ENCODE assay signal across 8 cellular contexts in genomic region chr1:58573705-58574591, GRCh38. TPM values are rescaled to one million over a fixed set of nuclear protein-coding genes. Genes with fewer than 3 reads are reported as not detected.
A peak's percentile ranks its signal among the peaks of the same experiment; 100 is the strongest.
DNase-seq lines count a peak whose midpoint lies in the region; ATAC-seq and TF ChIP-seq lines count a peak whose summit lies in the region.

No MANE protein-coding gene starts in this region.

- H3K9me3 ChIP-seq in mucosa of descending colon = no peaks in the 10 kb centered on the region

- POLR2A ChIA-PET in activated CD4-positive, alpha-beta T cell treated with anti-CD3 and anti-CD28 coated beads, Interleukin-2, amount 10 ng/mL, durations not matched to agents 7 days and 5 days (lab: Charles Lee) = interaction anchor here (0.6 kb wide), 1 partner anchor 358 kb away, joined by 3 read pairs; no protein-coding TSS in a partner anchor

- peak; percentile 49 for DNase-seq in activated CD4-positive, alpha-beta T cell treated with anti-CD3 and anti-CD28 coated beads, Interleukin-2, amount 10 ng/mL, durations not matched to agents 7 days and 5 days
- no peak for DNase-seq in natural killer cell
- no peak for DNase-seq in NCI-H1105 treated with DMSO at 0.1 percent for 48 hours (lab: John Stamatoyannopoulos, UW)
- DNase-seq in sciatic nerve (ENCODE audit: low spot score) = no peak
- DNase-seq in mucosa of descending colon = no peak
- no peak for DNase-seq in left ventricle myocardium superior

- TF ChIP-seq CTCF in natural killer cell (IDR thresholded peaks at IDR 0.05) = no peak
- TF ChIP-seq CTCF in mucosa of descending colon (IDR thresholded peaks at IDR 0.05) = no peak

- intact Hi-C loops in natural killer cell (cut with micrococcal nuclease) = no loop called here
- intact Hi-C loops in sciatic nerve (cut with DNase I) = no loop called here
- intact Hi-C loops in mucosa of descending colon (cut with DNase I, micrococcal nuclease) = no loop called here
- intact Hi-C loops in left ventricle myocardium superior (cut with micrococcal nuclease) = no loop called here

- H3K4me3 ChIP-seq in mucosa of descending colon = no peak overlapping the region

- no peak overlapping the region for H3K4me3 Mint-ChIP-seq in activated CD4-positive, alpha-beta T cell treated with anti-CD3 and anti-CD28 coated beads, Interleukin-2, amount 10 ng/mL, durations not matched to agents 7 days and 5 days
- H3K4me3 Mint-ChIP-seq in natural killer cell = no peak overlapping the region

- peaks cover 36% of the 10 kb centered on the region for H3K4me1 Mint-ChIP-seq in activated CD4-positive, alpha-beta T cell treated with anti-CD3 and anti-CD28 coated beads, Interleukin-2, amount 10 ng/mL, durations not matched to agents 7 days and 5 days
- peaks cover 6 to 16% of the 10 kb centered on the region in 2 donors for H3K4me1 Mint-ChIP-seq in natural killer cell

- H3K36me3 ChIP-seq in mucosa of descending colon (ENCODE audit: low read depth) = no peaks in the 10 kb centered on the region

- no peaks in the 10 kb centered on the region for H3K9me3 Mint-ChIP-seq in activated CD4-positive, alpha-beta T cell treated with anti-CD3 and anti-CD28 coated beads, Interleukin-2, amount 10 ng/mL, durations not matched to agents 7 days and 5 days
- H3K9me3 Mint-ChIP-seq in natural killer cell = no peaks in the 10 kb centered on the region

- CTCF ChIA-PET in activated CD4-positive, alpha-beta T cell treated with anti-CD3 and anti-CD28 coated beads, Interleukin-2, amount 10 ng/mL, durations not matched to agents 7 days and 5 days (lab: Charles Lee) = no interaction called here

- H3K4me1 ChIP-seq in mucosa of descending colon (ENCODE audit: low read depth) = peaks cover 13% of the 10 kb centered on the region

- H3K36me3 Mint-ChIP-seq in activated CD4-positive, alpha-beta T cell treated with anti-CD3 and anti-CD28 coated beads, Interleukin-2, amount 10 ng/mL, durations not matched to agents 7 days and 5 days (ENCODE audit: low read depth) = no peaks in the 10 kb centered on the region
- H3K36me3 Mint-ChIP-seq in natural killer cell = no peaks in the 10 kb centered on the region

- H3K27me3 Mint-ChIP-seq in activated CD4-positive, alpha-beta T cell treated with anti-CD3 and anti-CD28 coated beads, Interleukin-2, amount 10 ng/mL, durations not matched to agents 7 days and 5 days = peaks cover 81% of the 10 kb centered on the region
- peaks cover 50 to 70% of the 10 kb centered on the region in 2 donors for H3K27me3 Mint-ChIP-seq in natural killer cell (ENCODE audit: low read depth in 2 of 2)

- ATAC-seq in GM19043 (IDR thresholded peaks at IDR 0.05; ENCODE audit: low read depth, unreplicated experiment) (peak; percentile 96), HG02973 (IDR thresholded peaks at IDR 0.05; ENCODE audit: unreplicated experiment) (peak; percentile 96), natural killer cell (peak in 2 of 3 donors; percentile 29 to 43), sciatic nerve (no peak), mucosa of descending colon (no peak), left ventricle myocardium superior (no peak)

- H3K27ac Mint-ChIP-seq in activated CD4-positive, alpha-beta T cell treated with anti-CD3 and anti-CD28 coated beads, Interleukin-2, amount 10 ng/mL, durations not matched to agents 7 days and 5 days = peak overlapping the region; percentile 48
- H3K27ac Mint-ChIP-seq in natural killer cell = no peak overlapping the region

RNA-seq across cellular contexts. Expression of gene TACSTD2, which starts 3.1 kb away (rescaled TPM):
- total RNA-seq in activated CD4-positive, alpha-beta T cell treated with anti-CD3 and anti-CD28 coated beads, Interleukin-2, amount 10 ng/mL, durations not matched to agents 7 days and 5 days = not detected
- total RNA-seq in natural killer cell (under 1 TPM in 1 of 3 donors, not detected in 2; 0.21 TPM), sciatic nerve (5.0 TPM), mucosa of descending colon (under 1 TPM; 0.23 to 0.65 (median 0.32) TPM), left ventricle myocardium superior (0.25 TPM)

RNA-seq across cellular contexts. Expression of gene OMA1, which starts 27.4 kb away (rescaled TPM):
- 10 to 100 TPM; 19.1 to 23.5 TPM for total RNA-seq in activated CD4-positive, alpha-beta T cell treated with anti-CD3 and anti-CD28 coated beads, Interleukin-2, amount 10 ng/mL, durations not matched to agents 7 days and 5 days
- total RNA-seq in natural killer cell = 10 to 100 TPM; 27.2 to 41.1 (median 31.2) TPM
- 40.2 TPM for total RNA-seq in sciatic nerve
- 10 to 100 TPM; 20.4 to 42.4 (median 32.4) TPM for total RNA-seq in mucosa of descending colon
- 29.4 TPM for total RNA-seq in left ventricle myocardium superior

Comparison
In these comparisons a context has a peak if more than half of its experiments do, and no peak if none do; other contexts are left out.
1. ATAC-seq: peak in GM19043 (single experiment), HG02973 (single experiment) and natural killer cell (2 of 3); none in sciatic nerve (single experiment), mucosa of descending colon (single experiment) and left ventricle myocardium superior (single experiment).